ENCODE assay signal across 4 cellular contexts in the genomic region with DNA sequence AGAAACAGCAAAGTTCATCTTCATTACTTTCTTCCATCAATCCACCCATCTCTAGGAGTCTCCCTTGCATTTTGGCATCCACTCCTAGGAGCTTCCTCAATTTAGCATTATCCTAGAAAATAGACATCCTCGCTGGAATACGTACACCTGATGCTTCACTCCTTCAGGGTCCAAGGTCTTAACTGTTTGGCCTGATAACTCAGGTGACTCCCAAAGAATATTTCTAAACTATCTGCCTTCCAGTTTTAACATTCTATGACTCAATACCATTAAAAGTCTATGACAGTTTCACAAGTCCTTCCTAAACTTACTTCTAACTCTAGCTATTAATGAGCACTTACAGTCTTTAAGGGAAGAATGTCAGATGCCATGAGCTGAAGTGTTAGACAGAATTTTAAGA.
"Had no signal": no experiment of that assay in that cellular context is flagged by ENCODE, and none has a peak within 500 bp of the region (broad histone marks: within the 10 kb centered on the region; RNA-seq: fewer than 3 reads in every experiment).

No MANE protein-coding gene starts in this region.

- ATAC-seq: GM23338 had no signal

- H2AFZ ChIP-seq: GM23338 had no signal

- H3K4me2 ChIP-seq: GM23338 had no signal

- DNase-seq: H9, HCEC 1CT, KBM-7 had no signal

- H3K4me3 ChIP-seq: GM23338 had no signal
